Comparison of ENCODE assay signal across 31 cellular contexts in the genomic region with DNA sequence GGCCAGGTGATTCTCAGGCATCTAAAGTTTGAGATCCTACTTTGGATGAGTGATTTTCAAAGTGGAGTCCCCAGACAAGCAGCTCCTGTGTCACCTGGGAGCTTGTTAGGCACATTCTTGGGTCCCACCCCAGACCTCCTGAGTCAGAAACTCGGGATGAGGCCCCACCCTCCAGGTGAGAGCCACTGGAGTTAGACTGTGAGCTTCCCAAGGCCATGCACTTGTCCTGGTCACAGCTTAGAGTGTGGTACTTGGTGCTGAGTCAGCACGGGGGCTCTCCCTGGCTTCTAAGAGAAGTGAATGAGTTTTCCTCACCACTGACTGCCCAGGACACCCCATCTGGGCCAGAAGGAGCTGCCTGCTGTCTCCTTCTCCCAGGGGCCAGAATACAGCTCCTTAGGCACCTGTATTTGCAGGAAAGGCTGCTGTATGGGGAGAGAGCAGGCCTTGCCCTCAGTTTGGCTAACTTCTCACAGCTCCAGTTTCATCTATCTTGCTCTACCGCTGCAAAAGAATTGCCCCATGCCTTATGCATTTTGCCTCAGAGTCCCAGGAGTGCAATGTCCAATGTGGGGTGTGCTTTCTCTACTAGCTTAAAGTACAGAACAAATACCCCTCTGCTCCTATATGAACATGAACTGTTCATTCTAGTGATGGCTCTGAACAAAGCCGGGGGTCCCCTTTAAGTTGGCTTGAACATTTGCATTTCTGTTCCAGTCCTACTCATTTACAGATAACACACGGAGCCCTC.
DNase-seq lines count a peak whose midpoint lies in the region; ATAC-seq, FAIRE-seq and TF ChIP-seq lines count a peak whose summit lies in the region.
"Had no signal": no experiment of that assay in that cellular context is flagged by ENCODE, and none has a peak within 500 bp of the region (broad histone marks: within the 10 kb centered on the region; RNA-seq: fewer than 3 reads in every experiment).

No MANE protein-coding gene starts in this region.

- H3K9ac ChIP-seq in liver (ENCODE audit: low read depth in 1 of 2, low read length in 2 of 2), result no peak overlapping the region

- POLR2A ChIA-PET in activated CD4-positive, alpha-beta memory T cell treated with anti-CD3 and anti-CD28 coated beads for 36 hours (lab: Charles Lee), result interaction anchor here (0.6 kb wide), 1 partner anchor 353 kb away, joined by 3 read pairs; no protein-coding TSS in a partner anchor

- H3K4me1 ChIP-seq in liver (ENCODE audit: control insufficient read depth in 4 of 4, insufficient read depth in 4 of 4, low read length in 3 of 4) (peaks cover 0 to 8% (median 4%) of the 10 kb centered on the region in 4 donors), thoracic aorta (ENCODE audit: control insufficient read depth in 1 of 2, low read depth in 2 of 2) (peaks cover 25 to 78% of the 10 kb centered on the region in 2 donors)
- H3K4me1 ChIP-seq: BE2C had no signal

- CTCF ChIA-PET in activated CD4-positive, alpha-beta memory T cell treated with anti-CD3 and anti-CD28 coated beads for 36 hours (lab: Charles Lee), result interaction anchor here (1.1 kb wide), 1 partner anchor 351 kb away, joined by 4 read pairs; no protein-coding TSS in a partner anchor

- H3K4me1 Mint-ChIP-seq in dendritic cell treated with granulocyte-macrophage colony-stimulating factor and Interleukin-4, amounts not matched to agents 40 ng/mL and 50 ng/mL, for 4 days (ENCODE audit: low read depth), result peaks cover 75% of the 10 kb centered on the region
- no peaks in the 10 kb centered on the region for H3K4me1 Mint-ChIP-seq in activated CD4-positive, alpha-beta memory T cell treated with anti-CD3 and anti-CD28 coated beads for 36 hours (ENCODE audit: low read depth)
- H3K4me1 Mint-ChIP-seq: activated naive CD8-positive, alpha-beta T cell treated with anti-CD3 and anti-CD28 coated beads for 36 hours; CD8-positive, alpha-beta memory T cell had no signal

- FAIRE-seq in frontal cortex (lab: Jason Lieb, UNC), result no peak
- FAIRE-seq: colon, GM12891 had no signal

- no peaks in the 10 kb centered on the region for H3K27me3 ChIP-seq in liver (ENCODE audit: control insufficient read depth in 4 of 4, insufficient read depth in 4 of 4, low read length in 3 of 4)
- no peaks in the 10 kb centered on the region for H3K27me3 ChIP-seq in thoracic aorta (replicated peaks; ENCODE audit: insufficient read depth)
- H3K27me3 ChIP-seq: BE2C, cardiac muscle cell, transverse colon had no signal

- no peaks in the 10 kb centered on the region for H3K9me3 ChIP-seq in liver (ENCODE audit: control insufficient read depth in 4 of 4, low read length in 3 of 4)
- no peaks in the 10 kb centered on the region for H3K9me3 ChIP-seq in thoracic aorta
- H3K9me3 ChIP-seq: BE2C, transverse colon had no signal

- no peaks in the 10 kb centered on the region for H3K36me3 Mint-ChIP-seq in dendritic cell treated with granulocyte-macrophage colony-stimulating factor and Interleukin-4, amounts not matched to agents 40 ng/mL and 50 ng/mL, for 4 days (ENCODE audit: low read depth)
- H3K36me3 Mint-ChIP-seq in activated CD4-positive, alpha-beta memory T cell treated with anti-CD3 and anti-CD28 coated beads for 36 hours, result no peaks in the 10 kb centered on the region
- H3K36me3 Mint-ChIP-seq: activated naive CD8-positive, alpha-beta T cell treated with anti-CD3 and anti-CD28 coated beads for 36 hours; CD8-positive, alpha-beta memory T cell had no signal

- H3K27ac Mint-ChIP-seq in dendritic cell treated with granulocyte-macrophage colony-stimulating factor and Interleukin-4, amounts not matched to agents 40 ng/mL and 50 ng/mL, for 4 days, result peak overlapping the region; percentile 80
- H3K27ac Mint-ChIP-seq in activated CD4-positive, alpha-beta memory T cell treated with anti-CD3 and anti-CD28 coated beads for 36 hours, result no peak overlapping the region
- H3K27ac Mint-ChIP-seq: activated naive CD8-positive, alpha-beta T cell treated with anti-CD3 and anti-CD28 coated beads for 36 hours had no signal

- no peak overlapping the region for H3K4me3 Mint-ChIP-seq in dendritic cell treated with granulocyte-macrophage colony-stimulating factor and Interleukin-4, amounts not matched to agents 40 ng/mL and 50 ng/mL, for 4 days
- H3K4me3 Mint-ChIP-seq in activated CD4-positive, alpha-beta memory T cell treated with anti-CD3 and anti-CD28 coated beads for 36 hours, result no peak overlapping the region
- H3K4me3 Mint-ChIP-seq: activated naive CD8-positive, alpha-beta T cell treated with anti-CD3 and anti-CD28 coated beads for 36 hours; CD8-positive, alpha-beta memory T cell had no signal

- no peak for TF ChIP-seq RAD21 in liver (IDR thresholded peaks at IDR 0.05)

- H3K27ac ChIP-seq in liver (ENCODE audit: low read depth in 1 of 2, low read length in 2 of 2) (no peak overlapping the region), thoracic aorta (peak overlapping the region; percentile 87 to 97)
- H3K27ac ChIP-seq: cardiac muscle cell, WERI-Rb-1 had no signal

- H3K27me3 Mint-ChIP-seq in dendritic cell treated with granulocyte-macrophage colony-stimulating factor and Interleukin-4, amounts not matched to agents 40 ng/mL and 50 ng/mL, for 4 days, result peaks cover 18% of the 10 kb centered on the region
- H3K27me3 Mint-ChIP-seq in activated CD4-positive, alpha-beta memory T cell treated with anti-CD3 and anti-CD28 coated beads for 36 hours, result peaks cover 2% of the 10 kb centered on the region

- 75% methylated on average over 5 of the region's 5 CpGs for WGBS in liver

- H3K4me3 ChIP-seq in liver (ENCODE audit: low read depth in 1 of 3, low read length in 3 of 3) (no peak overlapping the region), thoracic aorta (no peak overlapping the region)
- H3K4me3 ChIP-seq: cardiac muscle cell, transverse colon had no signal

- H3K9me3 Mint-ChIP-seq in dendritic cell treated with granulocyte-macrophage colony-stimulating factor and Interleukin-4, amounts not matched to agents 40 ng/mL and 50 ng/mL, for 4 days, result no peaks in the 10 kb centered on the region
- no peaks in the 10 kb centered on the region for H3K9me3 Mint-ChIP-seq in activated CD4-positive, alpha-beta memory T cell treated with anti-CD3 and anti-CD28 coated beads for 36 hours
- H3K9me3 Mint-ChIP-seq: activated naive CD8-positive, alpha-beta T cell treated with anti-CD3 and anti-CD28 coated beads for 36 hours; CD8-positive, alpha-beta memory T cell had no signal

- ATAC-seq in thoracic aorta (ENCODE audit: insufficient number of reproducible peaks, low FRiP score, low read depth), result no peak
- ATAC-seq: HCT116, left colon, sciatic nerve had no signal

- H3K36me3 ChIP-seq in liver (ENCODE audit: control insufficient read depth in 4 of 4, insufficient read depth in 3 of 4, low read depth in 1 of 4, low read length in 3 of 4), result no peaks in the 10 kb centered on the region
- H3K36me3 ChIP-seq in thoracic aorta, result no peaks in the 10 kb centered on the region
- H3K36me3 ChIP-seq: BE2C, cardiac muscle cell, transverse colon, WERI-Rb-1 had no signal

- TF ChIP-seq CTCF in liver (IDR thresholded peaks at IDR 0.05; ENCODE audit: low read depth, low read length, missing input control), result no peak
- no peak for TF ChIP-seq CTCF in thoracic aorta (IDR thresholded peaks at IDR 0.05)

- peak; percentile 18 for DNase-seq in LoVo (ENCODE audit: low spot score)
- DNase-seq in thoracic aorta (ENCODE audit: low spot score), result no peak
- DNase-seq in NCI-H2196 (lab: John Stamatoyannopoulos, UW; ENCODE audit: unreplicated experiment), result no peak
- no peak for DNase-seq in frontal cortex (ENCODE audit: low spot score in 2 of 2)
- no peak for DNase-seq in NCI-H146 (lab: John Stamatoyannopoulos, UW)
- no peak for DNase-seq in activated CD4-positive, alpha-beta memory T cell treated with anti-CD3 and anti-CD28 coated beads for 36 hours
- DNase-seq: activated CD4-positive, alpha-beta T cell treated with anti-CD3 and anti-CD28 coated beads for 48 hours; activated CD8-positive, alpha-beta memory T cell treated with anti-CD3 and anti-CD28 coated beads for 24 hours; activated gamma-delta T cell; activated naive CD8-positive, alpha-beta T cell treated with anti-CD3 and anti-CD28 coated beads for 36 hours; activated T-cell treated with anti-CD3 and anti-CD28 coated beads, Interleukin-2, amount 50 U/mL, for 1 hour; BE2C; CD8-positive, alpha-beta memory T cell; foreskin melanocyte; hypothalamus; left colon; NCI-H1092; NCI-H187 treated with DMSO at 0.1 percent for 48 hours; NCI-H2171 treated with DMSO at 0.1 percent for 48 hours; NCI-H510A treated with DMSO at 0.1 percent for 48 hours; stimulated activated CD4-positive, alpha-beta T cell treated with anti-CD3 and anti-CD28 coated beads, Interleukin-4, amount 100 ng/mL, for 1 hour; T1000; transverse colon; WERI-Rb-1 had no signal

- intact Hi-C loops in dendritic cell treated with granulocyte-macrophage colony-stimulating factor and Interleukin-4, amounts not matched to agents 40 ng/mL and 50 ng/mL, for 4 days (cut with micrococcal nuclease), result no loop called here
- intact Hi-C loops in activated CD4-positive, alpha-beta memory T cell treated with anti-CD3 and anti-CD28 coated beads for 36 hours (cut with micrococcal nuclease), result no loop called here

TF ChIP-seq in liver, 16 proteins besides CTCF, POLR2A, EP300 and RAD21:
- TF ChIP-seq HNF4A (conservative IDR thresholded peaks at IDR 0.05) (peak; percentile 56 to 63), SP1 (IDR thresholded peaks at IDR 0.05) (no peak)

Comparison
In these comparisons a context has a peak if more than half of its experiments do, and no peak if none do; other contexts are left out.
1. H3K27ac ChIP-seq: peak in thoracic aorta (2 of 2); none in liver (0 of 2).